In the genomic region with DNA sequence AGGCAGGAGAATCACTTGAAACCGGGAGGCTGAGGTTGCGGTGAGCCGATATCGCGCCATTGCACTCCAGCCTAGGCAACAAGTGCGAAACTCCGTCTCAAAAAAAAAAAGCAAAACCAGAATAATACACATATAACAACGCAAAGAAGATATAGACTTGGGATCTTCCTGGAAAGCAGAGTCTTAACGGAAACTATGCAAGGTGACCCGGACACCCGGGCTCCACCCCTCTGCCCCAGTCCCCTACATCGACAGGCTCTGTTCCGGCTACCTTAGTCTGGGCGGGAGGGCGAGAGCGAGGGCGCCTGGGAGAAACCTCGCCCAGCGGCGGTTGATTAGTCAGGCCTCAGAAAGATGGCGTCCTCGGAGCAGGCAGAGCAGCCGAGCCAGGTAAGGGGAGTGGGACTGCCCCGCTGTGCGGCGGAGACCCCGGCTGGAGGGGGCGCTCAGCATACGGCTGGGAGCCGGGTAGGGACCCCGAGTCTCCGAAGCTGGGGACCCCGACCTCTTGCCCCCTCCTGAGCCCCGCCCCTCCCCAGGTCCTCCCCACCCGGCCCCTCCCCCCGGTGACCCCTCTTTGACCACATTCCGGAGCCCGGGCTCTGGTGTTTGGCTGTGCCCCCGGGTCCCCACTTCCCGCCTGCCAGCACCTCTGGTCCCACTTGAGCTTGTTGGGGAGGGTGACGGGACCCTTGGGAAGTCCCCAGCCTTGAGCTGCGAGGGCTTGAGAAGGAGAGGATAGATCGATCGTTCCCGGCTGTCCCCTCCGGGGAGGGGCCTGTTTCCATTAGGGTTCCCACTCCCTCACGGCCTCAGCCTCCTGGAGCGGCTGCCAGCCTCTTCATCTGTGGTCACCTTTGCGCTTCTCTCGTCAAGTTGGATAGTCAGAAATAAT, we compare ENCODE assay signal across 1 cellular context.
A peak's percentile ranks its signal among the peaks of the same experiment; 100 is the strongest.
TF ChIP-seq lines count a peak whose summit lies in the region.

PEX14 (plus strand) TSS at position 338 of the 895 bp plus-strand sequence; CDS start at position 355, 17 bp downstream.

TF ChIP-seq in HepG2, 621 proteins besides CTCF, POLR2A, EP300 and RAD21 (continued from another document and continues in another):
- TF ChIP-seq HDAC1 (CRISPR knock-in tag; IDR thresholded peaks at IDR 0.05) = peak; percentile 53
- TF ChIP-seq KLF9 (CRISPR knock-in tag; IDR thresholded peaks at IDR 0.05; ENCODE audit: low read depth) = no peak
- no peak for TF ChIP-seq CREBL2 (CRISPR knock-in tag; IDR thresholded peaks at IDR 0.05; ENCODE audit: borderline replicate concordance)
- no peak for TF ChIP-seq ZBTB49 (CRISPR knock-in tag; IDR thresholded peaks at IDR 0.05; ENCODE audit: borderline replicate concordance)
- 0 out of 2 replicates have a peak, but pooled peaks have one; percentile 32 for TF ChIP-seq GFI1 (CRISPR knock-in tag; IDR thresholded peaks at IDR 0.05; ENCODE audit: borderline replicate concordance)
- TF ChIP-seq KLF13 (CRISPR knock-in tag; IDR thresholded peaks at IDR 0.05) = no peak
- TF ChIP-seq, protein P1, sequence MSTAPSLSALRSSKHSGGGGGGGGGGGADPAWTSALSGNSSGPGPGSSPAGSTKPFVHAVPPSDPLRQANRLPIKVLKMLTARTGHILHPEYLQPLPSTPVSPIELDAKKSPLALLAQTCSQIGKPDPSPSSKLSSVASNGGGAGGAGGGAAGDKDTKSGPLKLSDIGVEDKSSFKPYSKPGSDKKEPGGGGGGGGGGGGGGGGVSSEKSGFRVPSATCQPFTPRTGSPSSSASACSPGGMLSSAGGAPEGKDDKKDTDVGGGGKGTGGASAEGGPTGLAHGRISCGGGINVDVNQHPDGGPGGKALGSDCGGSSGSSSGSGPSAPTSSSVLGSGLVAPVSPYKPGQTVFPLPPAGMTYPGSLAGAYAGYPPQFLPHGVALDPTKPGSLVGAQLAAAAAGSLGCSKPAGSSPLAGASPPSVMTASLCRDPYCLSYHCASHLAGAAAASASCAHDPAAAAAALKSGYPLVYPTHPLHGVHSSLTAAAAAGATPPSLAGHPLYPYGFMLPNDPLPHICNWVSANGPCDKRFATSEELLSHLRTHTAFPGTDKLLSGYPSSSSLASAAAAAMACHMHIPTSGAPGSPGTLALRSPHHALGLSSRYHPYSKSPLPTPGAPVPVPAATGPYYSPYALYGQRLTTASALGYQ (CRISPR knock-in tag; IDR thresholded peaks at IDR 0.05) = peak; percentile 75; the same call in 1 of the 2 replicates
- TF ChIP-seq ZNF234 (CRISPR knock-in tag; conservative IDR thresholded peaks at IDR 0.05) = no peak
- TF ChIP-seq ZNF292 (CRISPR knock-in tag; IDR thresholded peaks at IDR 0.05; ENCODE audit: borderline replicate concordance, low read depth) = no peak
- TF ChIP-seq ZNF598 (CRISPR knock-in tag; IDR thresholded peaks at IDR 0.05; ENCODE audit: borderline replicate concordance) = no peak
- TF ChIP-seq, protein P2, sequence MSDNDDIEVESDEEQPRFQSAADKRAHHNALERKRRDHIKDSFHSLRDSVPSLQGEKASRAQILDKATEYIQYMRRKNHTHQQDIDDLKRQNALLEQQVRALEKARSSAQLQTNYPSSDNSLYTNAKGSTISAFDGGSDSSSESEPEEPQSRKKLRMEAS (IDR thresholded peaks at IDR 0.05) = peak; percentile 54; the same call in 1 of the 2 replicates
- TF ChIP-seq ZNF781 (CRISPR knock-in tag; IDR thresholded peaks at IDR 0.05; ENCODE audit: borderline replicate concordance, not compliant biosample characterization) = no peak
- TF ChIP-seq KDM1A (CRISPR knock-in tag; IDR thresholded peaks at IDR 0.05) = no peak
- no peak for TF ChIP-seq ZNF230 (CRISPR knock-in tag; IDR thresholded peaks at IDR 0.05)
- no peak for TF ChIP-seq PCBP2 (optimal IDR thresholded peaks at IDR 0.05; ENCODE audit: low read depth, low read length, poor library complexity, severe bottlenecking)
- TF ChIP-seq SCMH1 (CRISPR knock-in tag; IDR thresholded peaks at IDR 0.05; ENCODE audit: borderline replicate concordance) = no peak
- TF ChIP-seq GLMP (CRISPR knock-in tag; IDR thresholded peaks at IDR 0.05; ENCODE audit: borderline replicate concordance) = no peak
- TF ChIP-seq KLF12 (CRISPR knock-in tag; IDR thresholded peaks at IDR 0.05; ENCODE audit: borderline replicate concordance) = peak; percentile 81; the same call in 1 of the 2 replicates
- TF ChIP-seq CHD4 (IDR thresholded peaks at IDR 0.05; ENCODE audit: borderline replicate concordance, low read length) = no peak
- TF ChIP-seq ZNF652 (CRISPR knock-in tag; IDR thresholded peaks at IDR 0.05; ENCODE audit: borderline replicate concordance, low read depth) = no peak
- TF ChIP-seq REL (CRISPR knock-in tag; conservative IDR thresholded peaks at IDR 0.05) = no peak
- TF ChIP-seq MED13 (CRISPR knock-in tag; IDR thresholded peaks at IDR 0.05) = 0 out of 2 replicates have a peak, but pooled peaks have one; percentile 58
- TF ChIP-seq, protein P3, sequence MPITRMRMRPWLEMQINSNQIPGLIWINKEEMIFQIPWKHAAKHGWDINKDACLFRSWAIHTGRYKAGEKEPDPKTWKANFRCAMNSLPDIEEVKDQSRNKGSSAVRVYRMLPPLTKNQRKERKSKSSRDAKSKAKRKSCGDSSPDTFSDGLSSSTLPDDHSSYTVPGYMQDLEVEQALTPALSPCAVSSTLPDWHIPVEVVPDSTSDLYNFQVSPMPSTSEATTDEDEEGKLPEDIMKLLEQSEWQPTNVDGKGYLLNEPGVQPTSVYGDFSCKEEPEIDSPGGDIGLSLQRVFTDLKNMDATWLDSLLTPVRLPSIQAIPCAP (CRISPR knock-in tag; IDR thresholded peaks at IDR 0.05; ENCODE audit: low read depth) = no peak
- TF ChIP-seq ZNF883 (CRISPR knock-in tag; IDR thresholded peaks at IDR 0.05; ENCODE audit: not compliant biosample characterization) = peak; percentile 86
- TF ChIP-seq ZNF263 (CRISPR knock-in tag; IDR thresholded peaks at IDR 0.05) = no peak
- 0 out of 2 replicates have a peak, but pooled peaks have one; percentile 51 for TF ChIP-seq ZNF367 (CRISPR knock-in tag; IDR thresholded peaks at IDR 0.05; ENCODE audit: borderline replicate concordance)
- TF ChIP-seq, protein P4, sequence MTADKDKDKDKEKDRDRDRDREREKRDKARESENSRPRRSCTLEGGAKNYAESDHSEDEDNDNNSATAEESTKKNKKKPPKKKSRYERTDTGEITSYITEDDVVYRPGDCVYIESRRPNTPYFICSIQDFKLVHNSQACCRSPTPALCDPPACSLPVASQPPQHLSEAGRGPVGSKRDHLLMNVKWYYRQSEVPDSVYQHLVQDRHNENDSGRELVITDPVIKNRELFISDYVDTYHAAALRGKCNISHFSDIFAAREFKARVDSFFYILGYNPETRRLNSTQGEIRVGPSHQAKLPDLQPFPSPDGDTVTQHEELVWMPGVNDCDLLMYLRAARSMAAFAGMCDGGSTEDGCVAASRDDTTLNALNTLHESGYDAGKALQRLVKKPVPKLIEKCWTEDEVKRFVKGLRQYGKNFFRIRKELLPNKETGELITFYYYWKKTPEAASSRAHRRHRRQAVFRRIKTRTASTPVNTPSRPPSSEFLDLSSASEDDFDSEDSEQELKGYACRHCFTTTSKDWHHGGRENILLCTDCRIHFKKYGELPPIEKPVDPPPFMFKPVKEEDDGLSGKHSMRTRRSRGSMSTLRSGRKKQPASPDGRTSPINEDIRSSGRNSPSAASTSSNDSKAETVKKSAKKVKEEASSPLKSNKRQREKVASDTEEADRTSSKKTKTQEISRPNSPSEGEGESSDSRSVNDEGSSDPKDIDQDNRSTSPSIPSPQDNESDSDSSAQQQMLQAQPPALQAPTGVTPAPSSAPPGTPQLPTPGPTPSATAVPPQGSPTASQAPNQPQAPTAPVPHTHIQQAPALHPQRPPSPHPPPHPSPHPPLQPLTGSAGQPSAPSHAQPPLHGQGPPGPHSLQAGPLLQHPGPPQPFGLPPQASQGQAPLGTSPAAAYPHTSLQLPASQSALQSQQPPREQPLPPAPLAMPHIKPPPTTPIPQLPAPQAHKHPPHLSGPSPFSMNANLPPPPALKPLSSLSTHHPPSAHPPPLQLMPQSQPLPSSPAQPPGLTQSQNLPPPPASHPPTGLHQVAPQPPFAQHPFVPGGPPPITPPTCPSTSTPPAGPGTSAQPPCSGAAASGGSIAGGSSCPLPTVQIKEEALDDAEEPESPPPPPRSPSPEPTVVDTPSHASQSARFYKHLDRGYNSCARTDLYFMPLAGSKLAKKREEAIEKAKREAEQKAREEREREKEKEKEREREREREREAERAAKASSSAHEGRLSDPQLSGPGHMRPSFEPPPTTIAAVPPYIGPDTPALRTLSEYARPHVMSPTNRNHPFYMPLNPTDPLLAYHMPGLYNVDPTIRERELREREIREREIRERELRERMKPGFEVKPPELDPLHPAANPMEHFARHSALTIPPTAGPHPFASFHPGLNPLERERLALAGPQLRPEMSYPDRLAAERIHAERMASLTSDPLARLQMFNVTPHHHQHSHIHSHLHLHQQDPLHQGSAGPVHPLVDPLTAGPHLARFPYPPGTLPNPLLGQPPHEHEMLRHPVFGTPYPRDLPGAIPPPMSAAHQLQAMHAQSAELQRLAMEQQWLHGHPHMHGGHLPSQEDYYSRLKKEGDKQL (CRISPR knock-in tag; IDR thresholded peaks at IDR 0.05; ENCODE audit: low read depth) = no peak
- no peak; the same call in 1 of the 2 replicates for TF ChIP-seq ZFP90 (CRISPR knock-in tag; IDR thresholded peaks at IDR 0.05; ENCODE audit: borderline replicate concordance)
- TF ChIP-seq BORCS8-MEF2B (CRISPR knock-in tag; IDR thresholded peaks at IDR 0.05) = no peak
- no peak for TF ChIP-seq MLLT10 (CRISPR knock-in tag; IDR thresholded peaks at IDR 0.05)
- no peak for TF ChIP-seq ZNF615 (CRISPR knock-in tag; IDR thresholded peaks at IDR 0.05; ENCODE audit: borderline replicate concordance)
- peak; percentile 61 for TF ChIP-seq NFYB (CRISPR knock-in tag; IDR thresholded peaks at IDR 0.05)
- TF ChIP-seq ZMYM3 (CRISPR knock-in tag; IDR thresholded peaks at IDR 0.05) = peak; percentile 88
- TF ChIP-seq KLF6 (CRISPR knock-in tag; IDR thresholded peaks at IDR 0.05) = peak; percentile 48; the same call in 1 of the 2 replicates
- TF ChIP-seq HHEX (CRISPR knock-in tag; IDR thresholded peaks at IDR 0.05) = no peak
- peak; percentile 49; the same call in 1 of the 2 replicates for TF ChIP-seq ZNF460 (CRISPR knock-in tag; IDR thresholded peaks at IDR 0.05; ENCODE audit: borderline replicate concordance)
- no peak for TF ChIP-seq KLF11 (CRISPR knock-in tag; IDR thresholded peaks at IDR 0.05)
- no peak for TF ChIP-seq ZSCAN21 (CRISPR knock-in tag; IDR thresholded peaks at IDR 0.05; ENCODE audit: borderline replicate concordance)
- TF ChIP-seq, protein P5, sequence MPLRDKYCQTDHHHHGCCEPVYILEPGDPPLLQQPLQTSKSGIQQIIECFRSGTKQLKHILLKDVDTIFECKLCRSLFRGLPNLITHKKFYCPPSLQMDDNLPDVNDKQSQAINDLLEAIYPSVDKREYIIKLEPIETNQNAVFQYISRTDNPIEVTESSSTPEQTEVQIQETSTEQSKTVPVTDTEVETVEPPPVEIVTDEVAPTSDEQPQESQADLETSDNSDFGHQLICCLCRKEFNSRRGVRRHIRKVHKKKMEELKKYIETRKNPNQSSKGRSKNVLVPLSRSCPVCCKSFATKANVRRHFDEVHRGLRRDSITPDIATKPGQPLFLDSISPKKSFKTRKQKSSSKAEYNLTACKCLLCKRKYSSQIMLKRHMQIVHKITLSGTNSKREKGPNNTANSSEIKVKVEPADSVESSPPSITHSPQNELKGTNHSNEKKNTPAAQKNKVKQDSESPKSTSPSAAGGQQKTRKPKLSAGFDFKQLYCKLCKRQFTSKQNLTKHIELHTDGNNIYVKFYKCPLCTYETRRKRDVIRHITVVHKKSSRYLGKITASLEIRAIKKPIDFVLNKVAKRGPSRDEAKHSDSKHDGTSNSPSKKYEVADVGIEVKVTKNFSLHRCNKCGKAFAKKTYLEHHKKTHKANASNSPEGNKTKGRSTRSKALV (CRISPR knock-in tag; IDR thresholded peaks at IDR 0.05) = no peak
- no peak for TF ChIP-seq ZNF496 (CRISPR knock-in tag; IDR thresholded peaks at IDR 0.05; ENCODE audit: insufficient replicate concordance)
- no peak for TF ChIP-seq ZMAT5 (CRISPR knock-in tag; IDR thresholded peaks at IDR 0.05; ENCODE audit: borderline replicate concordance, low read depth)
